Comparison of ENCODE assay signal across 24 cellular contexts in genomic region chr10:100614416-100614815, GRCh38.
"Had no signal": no experiment of that assay in that cellular context is flagged by ENCODE, and none has a peak within 500 bp of the region (broad histone marks: within the 10 kb centered on the region; RNA-seq: fewer than 3 reads in every experiment).

No MANE protein-coding gene starts in this region.

- H3K9me3 Mint-ChIP-seq: naive thymus-derived CD4-positive, alpha-beta T cell; neural crest cell; stimulated activated naive CD8-positive, alpha-beta T cell treated with anti-CD3 and anti-CD28 coated beads, Interleukin-15, Interleukin-2, amounts not matched to agents 100 ng/mL and 50 ng/mL, for 24 hours; T-helper 1 cell treated with Interleukin-12 subunit alpha and Interleukin-12 subunit beta and Interleukin-4 antibody, amounts not matched to agents 30 μg/mL and 1 μg/mL, for 36 hours had no signal

- H3K4me1 ChIP-seq: adrenal gland, ascending aorta, colonic mucosa, esophagus squamous epithelium, gastrocnemius medialis, thyroid gland had no signal

- DNase-seq: activated CD4-positive, alpha-beta T cell treated with anti-CD3 and anti-CD28 coated beads for 4 hours; activated CD4-positive, alpha-beta T cell treated with anti-CD3 and anti-CD28 coated beads, Interleukin-2, amount 50 U/mL, for 48 hours; activated CD4-positive, CD25-positive, alpha-beta regulatory T cell; activated T-cell treated with anti-CD3 and anti-CD28 coated beads, Interleukin-2, amount 50 U/mL, for 1 hour; brain microvascular endothelial cell; central memory CD4-positive, alpha-beta T cell; colonic mucosa; dorsolateral prefrontal cortex; esophagus squamous epithelium; gastrocnemius medialis; left colon; naive thymus-derived CD4-positive, alpha-beta T cell; stimulated activated CD4-positive, alpha-beta T cell treated with anti-CD3 and anti-CD28 coated beads, Interleukin-1b, Interleukin-23, amount 100 ng/mL, for 48 hours; substantia nigra; T1000; thyroid gland had no signal

- H3K27me3 ChIP-seq: ascending aorta, brain microvascular endothelial cell, colonic mucosa, thyroid gland had no signal

- H3K27ac ChIP-seq: adrenal gland, ascending aorta, brain microvascular endothelial cell, colonic mucosa, dorsolateral prefrontal cortex, esophagus squamous epithelium, gastrocnemius medialis, thyroid gland had no signal

- H3K36me3 ChIP-seq: adrenal gland, ascending aorta, brain microvascular endothelial cell, colonic mucosa, esophagus squamous epithelium, gastrocnemius medialis, thyroid gland had no signal

- H3K4me1 Mint-ChIP-seq: naive thymus-derived CD4-positive, alpha-beta T cell; neural crest cell had no signal

- H3K4me3 ChIP-seq: adrenal gland, ascending aorta, colonic mucosa, dorsolateral prefrontal cortex, esophagus squamous epithelium, gastrocnemius medialis, lung, thyroid gland had no signal

- FAIRE-seq: keratinocyte had no signal

- H3K4me3 Mint-ChIP-seq: activated naive CD8-positive, alpha-beta T cell; naive thymus-derived CD4-positive, alpha-beta T cell; neural crest cell; stimulated activated naive CD8-positive, alpha-beta T cell treated with anti-CD3 and anti-CD28 coated beads, Interleukin-15, Interleukin-2, amounts not matched to agents 100 ng/mL and 50 ng/mL, for 24 hours; T-helper 1 cell treated with Interleukin-12 subunit alpha and Interleukin-12 subunit beta and Interleukin-4 antibody, amounts not matched to agents 30 μg/mL and 1 μg/mL, for 36 hours had no signal

- H3K27ac Mint-ChIP-seq: activated naive CD8-positive, alpha-beta T cell; naive thymus-derived CD4-positive, alpha-beta T cell; stimulated activated naive CD8-positive, alpha-beta T cell treated with anti-CD3 and anti-CD28 coated beads, Interleukin-15, Interleukin-2, amounts not matched to agents 100 ng/mL and 50 ng/mL, for 24 hours; T-helper 1 cell treated with Interleukin-12 subunit alpha and Interleukin-12 subunit beta and Interleukin-4 antibody, amounts not matched to agents 30 μg/mL and 1 μg/mL, for 36 hours had no signal

- H3K9me3 ChIP-seq: adrenal gland, ascending aorta, colonic mucosa, esophagus squamous epithelium, gastrocnemius medialis, thyroid gland had no signal

- ATAC-seq: gastrocnemius medialis; left colon; naive thymus-derived CD4-positive, alpha-beta T cell had no signal

- H3K36me3 Mint-ChIP-seq: activated naive CD8-positive, alpha-beta T cell; naive thymus-derived CD4-positive, alpha-beta T cell had no signal
